In genomic region chr5:136901-137300, GRCh38 we compare ENCODE assay signal across 21 cellular contexts. TPM values are rescaled to one million over a fixed set of nuclear protein-coding genes. Genes with fewer than 3 reads are reported as not detected.
A peak's percentile ranks its signal among the peaks of the same experiment; 100 is the strongest.
DNase-seq lines count a peak whose midpoint lies in the region; TF ChIP-seq lines count a peak whose summit lies in the region.
"Had no signal": no experiment of that assay in that cellular context is flagged by ENCODE, and none has a peak within 500 bp of the region (broad histone marks: within the 10 kb centered on the region; RNA-seq: fewer than 3 reads in every experiment).

No MANE protein-coding gene starts in this region.

- peaks cover 3% of the 10 kb centered on the region for H3K27me3 Mint-ChIP-seq in nephron progenitor cell (ENCODE audit: low read depth, poor library complexity)

- DNase-seq in NCI-H2029 (lab: John Stamatoyannopoulos, UW) (peak; percentile 8), NCI-H2029 treated with DMSO at 0.1 percent for 48 hours (lab: John Stamatoyannopoulos, UW) (no peak), HT1080 (ENCODE audit: low read depth) (peak; percentile 32), SW480 (ENCODE audit: low spot score) (peak; percentile 16), nephron progenitor cell (no peak), SW 1271 (lab: John Stamatoyannopoulos, UW) (no peak), mesenteric fat pad (ENCODE audit: low spot score) (no peak), NCI-H187 treated with DMSO at 0.1 percent for 48 hours (lab: John Stamatoyannopoulos, UW) (no peak)
- DNase-seq: ACHN; activated CD4-positive, alpha-beta T cell treated with anti-CD3 and anti-CD28 coated beads for 4 hours; caudate nucleus; DMS79 treated with DMSO at 0.1 percent for 48 hours; left cardiac atrium; NCI-H2227 treated with DMSO at 0.1 percent for 48 hours; nucleus accumbens; retina; stimulated activated naive CD8-positive, alpha-beta T cell treated with anti-CD3 and anti-CD28 coated beads, Interleukin-15, Interleukin-2, amounts not matched to agents 100 U/mL and 50 U/mL, for 24 hours; upper lobe of left lung had no signal

- H3K4me3 Mint-ChIP-seq in nephron progenitor cell: no peak overlapping the region

- TF ChIP-seq CTCF in nephron progenitor cell (IDR thresholded peaks at IDR 0.05): no peak

- peak overlapping the region; percentile 36 for H3K27ac Mint-ChIP-seq in nephron progenitor cell

- H3K36me3 Mint-ChIP-seq in nephron progenitor cell (ENCODE audit: low read depth): peaks cover 36% of the 10 kb centered on the region

- peaks cover 13% of the 10 kb centered on the region for H3K4me1 Mint-ChIP-seq in nephron progenitor cell

- peaks cover 30% of the 10 kb centered on the region for H3K9me3 Mint-ChIP-seq in nephron progenitor cell

RNA-seq across cellular contexts. Expression of gene PLEKHG4B, which starts 44.9 kb away (rescaled TPM):
- total RNA-seq in HT1080 (2014; rRNA removed; shearing (Covaris generic)): 0.27 and 0.61 TPM in 2 replicates
- 0.66 and 1.3 TPM in 2 replicates for polyA plus RNA-seq in HT1080 (2015; cell fraction: cytosol; rRNA removed)
- 0.93 and 1.6 TPM in 2 replicates for polyA plus RNA-seq in HT1080 (2015; cell fraction: nucleus; rRNA removed)
- total RNA-seq in mesenteric fat pad: not detected

RNA-seq across cellular contexts. Expression of gene LRRC14B, which starts 54.4 kb away (rescaled TPM):
- not detected in 2 replicates for total RNA-seq in HT1080 (2014; rRNA removed; shearing (Covaris generic))
- not detected in 2 replicates for polyA plus RNA-seq in HT1080 (2015; cell fraction: cytosol; rRNA removed)
- polyA plus RNA-seq in HT1080 (2015; cell fraction: nucleus; rRNA removed): not detected in 2 replicates
- total RNA-seq in mesenteric fat pad: not detected
- total RNA-seq: mononuclear cell, SJSA1, upper lobe of left lung had no signal
- polyA plus RNA-seq: adipose tissue had no signal

Comparison
In these comparisons a context has a peak if more than half of its experiments do, and no peak if none do; other contexts are left out.
1. DNase-seq: peak in NCI-H2029 (single experiment), HT1080 (single experiment) and SW480 (single experiment); none in NCI-H2029 treated with DMSO at 0.1 percent for 48 hours (single experiment), nephron progenitor cell (single experiment), SW 1271 (0 of 2), mesenteric fat pad (single experiment) and NCI-H187 treated with DMSO at 0.1 percent for 48 hours (single experiment).